In the genomic region with DNA sequence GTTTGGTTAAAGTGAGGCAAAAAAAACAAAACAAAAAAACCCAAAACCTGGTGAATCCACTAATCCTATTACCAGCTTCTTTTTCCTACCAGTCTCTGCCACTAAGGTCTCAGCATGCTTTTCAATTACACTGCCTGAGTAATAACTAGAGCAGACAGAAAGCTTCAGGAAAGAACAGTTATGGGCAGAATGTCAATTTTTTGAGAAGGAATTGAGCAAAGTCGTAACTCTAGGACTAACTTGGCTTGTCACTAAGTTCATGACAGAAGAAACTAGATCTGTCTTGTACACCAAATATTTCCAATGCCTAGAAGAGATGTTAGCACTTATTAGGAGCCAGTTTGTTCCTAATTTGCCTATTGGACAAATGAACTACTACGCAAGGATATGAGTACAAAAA, we compare ENCODE assay signal across 15 cellular contexts.
"Had no signal": no experiment of that assay in that cellular context is flagged by ENCODE, and none has a peak within 500 bp of the region (broad histone marks: within the 10 kb centered on the region; RNA-seq: fewer than 3 reads in every experiment).

No MANE protein-coding gene starts in this region.

- DNase-seq: activated CD4-positive, alpha-beta T cell treated with anti-CD3 and anti-CD28 coated beads, Interleukin-2, amount 10 ng/mL, durations not matched to agents 24 days and 14 days; activated CD8-positive, alpha-beta T cell treated with anti-CD3 and anti-CD28 coated beads for 36 hours; activated naive CD4-positive, alpha-beta T cell treated with Interleukin-2 at 50 U/mL for 16 hours; activated naive CD8-positive, alpha-beta T cell treated with anti-CD3 and anti-CD28 coated beads, Interleukin-2, amount 10 ng/mL, durations not matched to agents 7 days and 5 days; activated T-cell treated with anti-CD3 and anti-CD28 coated beads, Interleukin-2, amount 50 U/mL, for 1 hour; effector CD4-positive, alpha-beta T cell; nucleus accumbens; stimulated activated CD4-positive, alpha-beta T cell treated with anti-CD3 and anti-CD28 coated beads, Interleukin-4, amount 100 ng/mL, for 1 hour; stimulated activated naive CD8-positive, alpha-beta T cell treated with anti-CD3 and anti-CD28 coated beads, Interleukin-15, amount 100 ng/mL, for 72 hours; T1000; upper lobe of left lung had no signal

- H3K4me1 ChIP-seq: esophagus muscularis mucosa, upper lobe of left lung had no signal

- H3K79me2 ChIP-seq: hepatocyte had no signal

- ATAC-seq: activated CD8-positive, alpha-beta T cell treated with anti-CD3 and anti-CD28 coated beads for 36 hours; stimulated activated naive CD8-positive, alpha-beta T cell treated with anti-CD3 and anti-CD28 coated beads, Interleukin-15, amount 100 ng/mL, for 72 hours had no signal

- H3K27ac ChIP-seq: esophagus muscularis mucosa, hepatocyte, upper lobe of left lung had no signal

- H3K4me3 ChIP-seq: esophagus muscularis mucosa, hepatocyte, lung, skin epidermis, upper lobe of left lung had no signal

- H3K27me3 ChIP-seq: esophagus muscularis mucosa, hepatocyte, upper lobe of left lung had no signal

- H2AFZ ChIP-seq: hepatocyte had no signal

- H3K36me3 ChIP-seq: esophagus muscularis mucosa, upper lobe of left lung had no signal

- H3K9me3 ChIP-seq: esophagus muscularis mucosa, upper lobe of left lung had no signal

- H3K4me2 ChIP-seq: hepatocyte had no signal
